11 cellular contexts compared by ENCODE assay signal in genomic region chr3:14989943-14990753, GRCh38. TPM values are rescaled to one million over a fixed set of nuclear protein-coding genes. Genes with fewer than 3 reads are reported as not detected.
DNase-seq lines count a peak whose midpoint lies in the region; ATAC-seq lines count a peak whose summit lies in the region.
"Had no signal": no experiment of that assay in that cellular context is flagged by ENCODE, and none has a peak within 500 bp of the region (broad histone marks: within the 10 kb centered on the region; RNA-seq: fewer than 3 reads in every experiment).

No MANE protein-coding gene starts in this region.

- H3K9ac ChIP-seq in skeletal muscle satellite cell (ENCODE audit: low read depth, low read length) = no peak overlapping the region

- H3K9me3 ChIP-seq in skeletal muscle satellite cell (replicated peaks; ENCODE audit: low read length) = no peaks in the 10 kb centered on the region
- H3K9me3 ChIP-seq: body of pancreas had no signal

- H3K9me3 Mint-ChIP-seq in activated T-helper 17 cell treated with anti-CD3 and anti-CD28 coated beads, Interleukin-2, amount 50 U/mL, for 72 hours = no peaks in the 10 kb centered on the region

- peak; percentile 92 for DNase-seq in LHCN-M2 (ENCODE audit: low read depth)
- DNase-seq in iPS DF 4.7 (ENCODE audit: extremely low read depth, low spot score) = peak; percentile 7
- no peak for DNase-seq in activated CD8-positive, alpha-beta memory T cell treated with anti-CD3 and anti-CD28 coated beads, Interleukin-2, amount 50 U/mL, for 48 hours
- no peak for DNase-seq in activated CD4-positive, alpha-beta T cell treated with anti-CD3 and anti-CD28 coated beads, Interleukin-2, amount 50 U/mL, for 48 hours
- DNase-seq: body of pancreas, T-helper 2 cell had no signal

- H3K36me3 Mint-ChIP-seq in activated T-helper 17 cell treated with anti-CD3 and anti-CD28 coated beads, Interleukin-2, amount 50 U/mL, for 72 hours (ENCODE audit: low read depth) = peaks cover under 1% of the 10 kb centered on the region

- peaks cover 14% of the 10 kb centered on the region for H3K4me1 ChIP-seq in skeletal muscle satellite cell (ENCODE audit: control insufficient read depth, insufficient read depth, low read length)

- H3K4me1 Mint-ChIP-seq in activated T-helper 17 cell treated with anti-CD3 and anti-CD28 coated beads, Interleukin-2, amount 50 U/mL, for 72 hours = peaks cover 28% of the 10 kb centered on the region

- H3K27me3 Mint-ChIP-seq in activated T-helper 17 cell treated with anti-CD3 and anti-CD28 coated beads, Interleukin-2, amount 50 U/mL, for 72 hours = no peaks in the 10 kb centered on the region

- ATAC-seq in activated T-helper 17 cell treated with anti-CD3 and anti-CD28 coated beads, Interleukin-2, amount 50 U/mL, for 72 hours (replicated peaks) = no peak
- ATAC-seq in HG03521 (IDR thresholded peaks at IDR 0.05; ENCODE audit: unreplicated experiment) (no peak), GM19455 (IDR thresholded peaks at IDR 0.05; ENCODE audit: unreplicated experiment) (no peak)
- ATAC-seq: body of pancreas, HCT116 had no signal

- H3K4me3 ChIP-seq in skeletal muscle satellite cell (ENCODE audit: low read length) = no peak overlapping the region
- H3K4me3 ChIP-seq: body of pancreas had no signal

- peak overlapping the region; percentile 11 for H3K27ac Mint-ChIP-seq in activated T-helper 17 cell treated with anti-CD3 and anti-CD28 coated beads, Interleukin-2, amount 50 U/mL, for 72 hours

- no peaks in the 10 kb centered on the region for H3K36me3 ChIP-seq in skeletal muscle satellite cell (ENCODE audit: insufficient read depth, low read length)

- no peaks in the 10 kb centered on the region for H3K27me3 ChIP-seq in skeletal muscle satellite cell (ENCODE audit: control insufficient read depth, insufficient read depth, low read length)
- H3K27me3 ChIP-seq: body of pancreas had no signal

- H3K4me2 ChIP-seq in skeletal muscle satellite cell (ENCODE audit: low read length) = peak overlapping the region; percentile 21

- no peak overlapping the region for H3K4me3 Mint-ChIP-seq in activated T-helper 17 cell treated with anti-CD3 and anti-CD28 coated beads, Interleukin-2, amount 50 U/mL, for 72 hours

RNA-seq across cellular contexts. Expression of gene NR2C2, which starts 42.8 kb away (rescaled TPM):
- total RNA-seq in LHCN-M2 (2014; rRNA removed) = 16.4 and 20.1 TPM in 2 replicates
- 9.9 TPM for polyA plus RNA-seq in LHCN-M2 (2012)
- 10 to 100 TPM; 45.4 to 50.6 TPM for total RNA-seq in activated T-helper 17 cell treated with anti-CD3 and anti-CD28 coated beads, Interleukin-2, amount 50 U/mL, for 72 hours
- total RNA-seq in skeletal muscle satellite cell (2012; rRNA removed) = 16.2 and 17.0 TPM in 2 replicates

Comparison
In these comparisons a context has a peak if more than half of its experiments do, and no peak if none do; other contexts are left out.
1. DNase-seq: peak in LHCN-M2 (single experiment) and iPS DF 4.7 (single experiment); none in activated CD8-positive, alpha-beta memory T cell treated with anti-CD3 and anti-CD28 coated beads, Interleukin-2, amount 50 U/mL, for 48 hours (single experiment) and activated CD4-positive, alpha-beta T cell treated with anti-CD3 and anti-CD28 coated beads, Interleukin-2, amount 50 U/mL, for 48 hours (0 of 2).